In genomic region chr14:77906446-77906845, GRCh38 we compare ENCODE assay signal across 33 cellular contexts.
DNase-seq lines count a peak whose midpoint lies in the region; ATAC-seq, FAIRE-seq and TF ChIP-seq lines count a peak whose summit lies in the region.
"Had no signal": no experiment of that assay in that cellular context is flagged by ENCODE, and none has a peak within 500 bp of the region (broad histone marks: within the 10 kb centered on the region; RNA-seq: fewer than 3 reads in every experiment).

No MANE protein-coding gene starts in this region.

- intact Hi-C loops in K562 (cut with micrococcal nuclease) = no loop called here

- BruUV-seq in K562 (replicated peaks; lab: Mats Ljungman, UMichigan) = no TSS peak

- DNase-seq in WTC11 (ENCODE audit: low spot score) (no peak), K562 (ENCODE audit: extremely low read depth in 1 of 4, low spot score in 3 of 4) (no peak), GM20000 (ENCODE audit: low spot score) (no peak), DMS53 treated with DMSO at 0.1 percent for 48 hours (lab: John Stamatoyannopoulos, UW; ENCODE audit: unreplicated experiment) (no peak)
- DNase-seq: 8988T; ACHN; AML-193; BE2C; C1 segment of cervical spinal cord; Caco-2; Calu3; CD4-positive, alpha-beta memory T cell; CD4-positive, alpha-beta T cell; CD4-positive, CD25-positive, alpha-beta regulatory T cell; CD8-positive, alpha-beta memory T cell; CD8-positive, alpha-beta T cell; COR-L47; DMS 273 treated with DMSO at 0.1 percent for 48 hours; DMS153; DMS53; DMS79; DMS79 treated with DMSO at 0.1 percent for 48 hours; DND-41; EL had no signal

- H2AFZ ChIP-seq in K562 (ENCODE audit: low read depth, low read length) = no peak overlapping the region

- no peak for ATAC-seq in WTC11
- no peak for ATAC-seq in K562
- ATAC-seq: A549; CD8-positive, alpha-beta T cell had no signal

- no peaks in the 10 kb centered on the region for H3K36me3 Mint-ChIP-seq in WTC11

- no peak for TF ChIP-seq CTCF in WTC11 (IDR thresholded peaks at IDR 0.05)
- no peak for TF ChIP-seq CTCF in K562 (IDR thresholded peaks at IDR 0.05 in 2 of 3, conservative IDR thresholded peaks at IDR 0.05 in 1 of 3; ENCODE audit: insufficient read depth in 2 of 3, low read depth in 1 of 3, low read length in 3 of 3)
- TF ChIP-seq CTCF in GM20000 (IDR thresholded peaks at IDR 0.05; ENCODE audit: extremely low read depth, missing control alignments) = no peak

- H3K4me1 ChIP-seq in K562 (replicated peaks in 1 of 2; ENCODE audit: control insufficient read depth in 2 of 2, insufficient read depth in 2 of 2, low read length in 2 of 2) = peaks cover 16 to 24% of the 10 kb centered on the region in 2 experiments; a peak in 4 of 5 replicates
- H3K4me1 ChIP-seq: A549, BE2C, BLaER1, Caco-2 had no signal

- TF ChIP-seq POLR2A in K562 (conservative IDR thresholded peaks at IDR 0.05) = no peak

- CTCF ChIA-PET in WTC11 (lab: Charles Lee) (no interaction called here), K562 (lab: Yijun Ruan, JAX; ENCODE audit: low intra/inter-chr PET ratio) (no interaction called here)

- no peak for TF ChIP-seq EP300 in K562 (IDR thresholded peaks at IDR 0.05; ENCODE audit: low read length)

- 80% methylated on average over 1 of the region's 1 CpG for WGBS in K562 (ENCODE audit: insufficient coverage, low coverage, missing lambda C conversion rate)

- H3K27me3 Mint-ChIP-seq in WTC11 (ENCODE audit: low read depth) = no peaks in the 10 kb centered on the region
- H3K27me3 Mint-ChIP-seq: B cell; CD4-positive, alpha-beta memory T cell; CD4-positive, alpha-beta T cell; CD4-positive, CD25-positive, alpha-beta regulatory T cell had no signal

- no peak overlapping the region for H3K4me2 ChIP-seq in K562 (ENCODE audit: insufficient read depth, low read length)
- H3K4me2 ChIP-seq: A549; BLaER1; BLaER1 treated with 17β-estradiol and CSF1 and Interleukin-3, amounts not matched to agents 10 nM and 100 nM had no signal

- H3K9ac ChIP-seq in K562 (ENCODE audit: insufficient read depth in 1 of 2, low read depth in 2 of 2, low read length in 2 of 2) = no peak overlapping the region
- H3K9ac ChIP-seq: BLaER1; BLaER1 treated with 17β-estradiol and CSF1 and Interleukin-3, amounts not matched to agents 10 nM and 100 nM had no signal

- H3K36me3 ChIP-seq in K562 (ENCODE audit: control insufficient read depth, insufficient read depth, low read length) = no peaks in the 10 kb centered on the region; the same call in 1 of the 3 replicates
- H3K36me3 ChIP-seq: BE2C, BLaER1 had no signal

- in situ Hi-C loops in K562 (cut with MboI) = no loop called here

- H3K9me1 ChIP-seq in K562 (ENCODE audit: control insufficient read depth, insufficient read depth, low read length) = no peaks in the 10 kb centered on the region

- H3K9me3 ChIP-seq in K562 (replicated peaks; ENCODE audit: control insufficient read depth, insufficient read depth, low read depth, low read length) = no peaks in the 10 kb centered on the region
- H3K9me3 ChIP-seq: A549, BE2C, BLaER1, Caco-2 had no signal

- no peak overlapping the region for H3K4me3 Mint-ChIP-seq in WTC11
- H3K4me3 Mint-ChIP-seq: B cell; CD14-positive monocyte; CD4-positive, alpha-beta memory T cell; CD4-positive, alpha-beta T cell; CD4-positive, CD25-positive, alpha-beta regulatory T cell; CD8-positive, alpha-beta memory T cell; CD8-positive, alpha-beta T cell had no signal

- no peaks in the 10 kb centered on the region for H3K79me2 ChIP-seq in K562 (ENCODE audit: control insufficient read depth, insufficient read depth, low read length)

- FAIRE-seq in K562 (lab: Jason Lieb, UNC) = no peak
- FAIRE-seq: A204.1, A549, D721Med had no signal

- H3K9me3 Mint-ChIP-seq in WTC11 = no peaks in the 10 kb centered on the region
- H3K9me3 Mint-ChIP-seq: CD4-positive, alpha-beta T cell; CD4-positive, CD25-positive, alpha-beta regulatory T cell; CD8-positive, alpha-beta T cell had no signal

- POLR2A ChIA-PET in WTC11 (lab: Charles Lee) = no interaction called here
- POLR2A ChIA-PET in K562 (lab: Yijun Ruan, JAX) = no interaction called here

- no peak overlapping the region for H3K27ac Mint-ChIP-seq in WTC11
- H3K27ac Mint-ChIP-seq: B cell; CD4-positive, alpha-beta memory T cell; CD4-positive, alpha-beta T cell; CD4-positive, CD25-positive, alpha-beta regulatory T cell; CD8-positive, alpha-beta T cell had no signal

- no peaks in the 10 kb centered on the region for H3K27me3 ChIP-seq in K562 (ENCODE audit: control insufficient read depth in 2 of 2, insufficient read depth in 2 of 2, low read length in 2 of 2)
- H3K27me3 ChIP-seq: BE2C; BLaER1; BLaER1 treated with 17β-estradiol and CSF1 and Interleukin-3, amounts not matched to agents 10 nM and 100 nM had no signal

- no peak for TF ChIP-seq RAD21 in K562 (CRISPR knock-in tag; conservative IDR thresholded peaks at IDR 0.05 in 1 of 2, IDR thresholded peaks at IDR 0.05 in 1 of 2)

- no peaks in the 10 kb centered on the region for H4K20me1 ChIP-seq in K562 (replicated peaks; ENCODE audit: control insufficient read depth, insufficient read depth, low read length)
- H4K20me1 ChIP-seq: BLaER1; BLaER1 treated with 17β-estradiol and CSF1 and Interleukin-3, amounts not matched to agents 10 nM and 100 nM had no signal

- no peak overlapping the region for H3K4me3 ChIP-seq in K562
- H3K4me3 ChIP-seq: A549; BLaER1; BLaER1 treated with 17β-estradiol and CSF1 and Interleukin-3, amounts not matched to agents 10 nM and 100 nM had no signal

- no peaks in the 10 kb centered on the region for H3K4me1 Mint-ChIP-seq in WTC11

- no peak overlapping the region for H3K27ac ChIP-seq in K562 (ENCODE audit: extremely low read depth, low read depth, low read length)
- H3K27ac ChIP-seq: 22Rv1; A549; BLaER1; BLaER1 treated with 17β-estradiol and CSF1 and Interleukin-3, amounts not matched to agents 10 nM and 100 nM; C4-2B had no signal

TF ChIP-seq in WTC11, 78 proteins besides CTCF, POLR2A, EP300 and RAD21:
- 0 out of 2 replicates have a peak, but pooled peaks have one; percentile 4 for TF ChIP-seq GTF2I (CRISPR knock-in tag; conservative IDR thresholded peaks at IDR 0.05)
- TF ChIP-seq EMX1 (CRISPR knock-in tag; IDR thresholded peaks at IDR 0.05) = no peak

TF ChIP-seq in K562, 482 proteins besides CTCF, POLR2A, EP300 and RAD21 (continues in another document):
- TF ChIP-seq SRSF1 (IDR thresholded peaks at IDR 0.05; ENCODE audit: low read depth, low read length) = no peak
- TF ChIP-seq SNIP1 (IDR thresholded peaks at IDR 0.05; ENCODE audit: low read depth) = no peak
- TF ChIP-seq PML (IDR thresholded peaks at IDR 0.05; ENCODE audit: low read length) = no peak
- TF ChIP-seq RBM25 (IDR thresholded peaks at IDR 0.05; ENCODE audit: low read depth, low read length, severe bottlenecking) = peak; percentile 91
- TF ChIP-seq ZNF354B (CRISPR knock-in tag; IDR thresholded peaks at IDR 0.05) = no peak
- TF ChIP-seq MLLT1 (IDR thresholded peaks at IDR 0.05) = no peak
- no peak for TF ChIP-seq MCM7 (IDR thresholded peaks at IDR 0.05)
- TF ChIP-seq NR1H2 (CRISPR knock-in tag; IDR thresholded peaks at IDR 0.05) = no peak
- no peak for TF ChIP-seq ZNF311 (CRISPR knock-in tag; IDR thresholded peaks at IDR 0.05)
- TF ChIP-seq RBM17 (IDR thresholded peaks at IDR 0.05; ENCODE audit: borderline replicate concordance, low read depth, low read length) = no peak
- peak; percentile 35; the same call in 1 of the 2 replicates for TF ChIP-seq BCOR (IDR thresholded peaks at IDR 0.05)
- TF ChIP-seq TEAD4 (IDR thresholded peaks at IDR 0.05; ENCODE audit: low read length) = no peak
- no peak for TF ChIP-seq TEAD4 (CRISPR knock-in tag; IDR thresholded peaks at IDR 0.05; ENCODE audit: borderline replicate concordance)
- TF ChIP-seq TGIF2 (CRISPR knock-in tag; IDR thresholded peaks at IDR 0.05) = no peak
- no peak for TF ChIP-seq GTF3C2 (IDR thresholded peaks at IDR 0.05; ENCODE audit: borderline replicate concordance, extremely low read depth, insufficient read length)
- no peak for TF ChIP-seq CCAR2 (IDR thresholded peaks at IDR 0.05; ENCODE audit: low read depth, low read length)
- TF ChIP-seq KDM1A (IDR thresholded peaks at IDR 0.05) = 0 out of 4 replicates have a peak, but pooled peaks of 1 of the 2 experiments have one; percentile 16
- no peak for TF ChIP-seq BRF1 (IDR thresholded peaks at IDR 0.05; ENCODE audit: borderline replicate concordance, extremely low read depth, insufficient read length)
